1 cellular context compared by ENCODE assay signal in genomic region chr20:63706852-63707557, GRCh38.
TF ChIP-seq lines count a peak whose summit lies in the region.

No MANE protein-coding gene starts in this region.

TF ChIP-seq in HepG2, 621 proteins besides CTCF, POLR2A, EP300 and RAD21 (continued from another document and continues in another):
- TF ChIP-seq TEAD2 (CRISPR knock-in tag; IDR thresholded peaks at IDR 0.05) (no peak), ZBTB10 (CRISPR knock-in tag; IDR thresholded peaks at IDR 0.05; ENCODE audit: borderline replicate concordance) (no peak), MIER3 (CRISPR knock-in tag; IDR thresholded peaks at IDR 0.05; ENCODE audit: borderline replicate concordance) (peak; percentile 94), ZBTB37 (CRISPR knock-in tag; IDR thresholded peaks at IDR 0.05) (no peak), ZNF12 (CRISPR knock-in tag; IDR thresholded peaks at IDR 0.05) (peak; percentile 26; the same call in 1 of the 2 replicates), HHEX (CRISPR knock-in tag; IDR thresholded peaks at IDR 0.05) (no peak), DRAP1 (CRISPR knock-in tag; IDR thresholded peaks at IDR 0.05) (peak; percentile 51), SALL2 (CRISPR knock-in tag; IDR thresholded peaks at IDR 0.05) (no peak), U2AF2 (IDR thresholded peaks at IDR 0.05; ENCODE audit: low read depth, low read length) (no peak), ZNF572 (CRISPR knock-in tag; IDR thresholded peaks at IDR 0.05) (no peak), ZNF839 (CRISPR knock-in tag; IDR thresholded peaks at IDR 0.05; ENCODE audit: borderline replicate concordance) (peak; percentile 64; the same call in 1 of the 2 replicates), EZH2 (conservative IDR thresholded peaks at IDR 0.05; ENCODE audit: low read depth, low read length) (no peak), SPEN (CRISPR knock-in tag; IDR thresholded peaks at IDR 0.05; ENCODE audit: low read depth) (no peak), IRF2 (CRISPR knock-in tag; IDR thresholded peaks at IDR 0.05) (peak; percentile 85), THYN1 (CRISPR knock-in tag; IDR thresholded peaks at IDR 0.05; ENCODE audit: borderline replicate concordance, low read depth) (no peak), ZNF549 (CRISPR knock-in tag; IDR thresholded peaks at IDR 0.05) (no peak), SIX4 (CRISPR knock-in tag; IDR thresholded peaks at IDR 0.05) (0 out of 2 replicates have a peak, but pooled peaks have one; percentile 54), CENPBD1 (CRISPR knock-in tag; IDR thresholded peaks at IDR 0.05; ENCODE audit: borderline replicate concordance, low read depth) (no peak), MTF1 (CRISPR knock-in tag; IDR thresholded peaks at IDR 0.05) (no peak), PLRG1 (conservative IDR thresholded peaks at IDR 0.05) (no peak), ZFAT (CRISPR knock-in tag; conservative IDR thresholded peaks at IDR 0.05) (no peak), BCL6 (CRISPR knock-in tag; IDR thresholded peaks at IDR 0.05) (peak; percentile 8; the same call in 1 of the 2 replicates), JUND (CRISPR knock-in tag; IDR thresholded peaks at IDR 0.05) (no peak), IKZF5 (CRISPR knock-in tag; IDR thresholded peaks at IDR 0.05) (peak; percentile 54; the same call in 1 of the 2 replicates), ZNF746 (CRISPR knock-in tag; IDR thresholded peaks at IDR 0.05) (peak; percentile 58), PPARG (CRISPR knock-in tag; conservative IDR thresholded peaks at IDR 0.05) (peak; percentile 37; the same call in 1 of the 2 replicates), ZSCAN5A (CRISPR knock-in tag; IDR thresholded peaks at IDR 0.05; ENCODE audit: borderline replicate concordance) (no peak; the same call in 1 of the 2 replicates), ZNF562 (CRISPR knock-in tag; IDR thresholded peaks at IDR 0.05; ENCODE audit: borderline replicate concordance) (no peak), HNRNPH1 (optimal IDR thresholded peaks at IDR 0.05; ENCODE audit: low read depth, low read length) (no peak), TCF12 (IDR thresholded peaks at IDR 0.05) (no peak), TCF12 (CRISPR knock-in tag; IDR thresholded peaks at IDR 0.05) (no peak; the same call in 1 of the 2 replicates), ZSCAN30 (CRISPR knock-in tag; IDR thresholded peaks at IDR 0.05) (no peak), SP4 (CRISPR knock-in tag; IDR thresholded peaks at IDR 0.05) (peak; percentile 75; the same call in 1 of the 2 replicates), HIVEP1 (CRISPR knock-in tag; IDR thresholded peaks at IDR 0.05) (peak; percentile 36; the same call in 1 of the 2 replicates), ARID4A (CRISPR knock-in tag; IDR thresholded peaks at IDR 0.05; ENCODE audit: borderline replicate concordance) (no peak; the same call in 1 of the 2 replicates)
- TF ChIP-seq, protein P1, sequence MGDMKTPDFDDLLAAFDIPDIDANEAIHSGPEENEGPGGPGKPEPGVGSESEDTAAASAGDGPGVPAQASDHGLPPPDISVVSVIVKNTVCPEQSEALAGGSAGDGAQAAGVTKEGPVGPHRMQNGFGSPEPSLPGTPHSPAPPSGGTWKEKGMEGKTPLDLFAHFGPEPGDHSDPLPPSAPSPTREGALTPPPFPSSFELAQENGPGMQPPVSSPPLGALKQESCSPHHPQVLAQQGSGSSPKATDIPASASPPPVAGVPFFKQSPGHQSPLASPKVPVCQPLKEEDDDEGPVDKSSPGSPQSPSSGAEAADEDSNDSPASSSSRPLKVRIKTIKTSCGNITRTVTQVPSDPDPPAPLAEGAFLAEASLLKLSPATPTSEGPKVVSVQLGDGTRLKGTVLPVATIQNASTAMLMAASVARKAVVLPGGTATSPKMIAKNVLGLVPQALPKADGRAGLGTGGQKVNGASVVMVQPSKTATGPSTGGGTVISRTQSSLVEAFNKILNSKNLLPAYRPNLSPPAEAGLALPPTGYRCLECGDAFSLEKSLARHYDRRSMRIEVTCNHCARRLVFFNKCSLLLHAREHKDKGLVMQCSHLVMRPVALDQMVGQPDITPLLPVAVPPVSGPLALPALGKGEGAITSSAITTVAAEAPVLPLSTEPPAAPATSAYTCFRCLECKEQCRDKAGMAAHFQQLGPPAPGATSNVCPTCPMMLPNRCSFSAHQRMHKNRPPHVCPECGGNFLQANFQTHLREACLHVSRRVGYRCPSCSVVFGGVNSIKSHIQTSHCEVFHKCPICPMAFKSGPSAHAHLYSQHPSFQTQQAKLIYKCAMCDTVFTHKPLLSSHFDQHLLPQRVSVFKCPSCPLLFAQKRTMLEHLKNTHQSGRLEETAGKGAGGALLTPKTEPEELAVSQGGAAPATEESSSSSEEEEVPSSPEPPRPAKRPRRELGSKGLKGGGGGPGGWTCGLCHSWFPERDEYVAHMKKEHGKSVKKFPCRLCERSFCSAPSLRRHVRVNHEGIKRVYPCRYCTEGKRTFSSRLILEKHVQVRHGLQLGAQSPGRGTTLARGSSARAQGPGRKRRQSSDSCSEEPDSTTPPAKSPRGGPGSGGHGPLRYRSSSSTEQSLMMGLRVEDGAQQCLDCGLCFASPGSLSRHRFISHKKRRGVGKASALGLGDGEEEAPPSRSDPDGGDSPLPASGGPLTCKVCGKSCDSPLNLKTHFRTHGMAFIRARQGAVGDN (CRISPR knock-in tag; IDR thresholded peaks at IDR 0.05) = no peak; the same call in 1 of the 2 replicates
- TF ChIP-seq, protein P2, sequence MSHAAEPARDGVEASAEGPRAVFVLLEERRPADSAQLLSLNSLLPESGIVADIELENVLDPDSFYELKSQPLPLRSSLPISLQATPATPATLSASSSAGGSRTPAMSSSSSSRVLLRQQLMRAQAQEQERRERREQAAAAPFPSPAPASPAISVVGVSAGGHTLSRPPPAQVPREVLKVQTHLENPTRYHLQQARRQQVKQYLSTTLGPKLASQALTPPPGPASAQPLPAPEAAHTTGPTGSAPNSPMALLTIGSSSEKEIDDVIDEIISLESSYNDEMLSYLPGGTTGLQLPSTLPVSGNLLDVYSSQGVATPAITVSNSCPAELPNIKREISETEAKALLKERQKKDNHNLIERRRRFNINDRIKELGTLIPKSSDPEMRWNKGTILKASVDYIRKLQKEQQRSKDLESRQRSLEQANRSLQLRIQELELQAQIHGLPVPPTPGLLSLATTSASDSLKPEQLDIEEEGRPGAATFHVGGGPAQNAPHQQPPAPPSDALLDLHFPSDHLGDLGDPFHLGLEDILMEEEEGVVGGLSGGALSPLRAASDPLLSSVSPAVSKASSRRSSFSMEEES (CRISPR knock-in tag; IDR thresholded peaks at IDR 0.05) = no peak
- TF ChIP-seq, protein P3, sequence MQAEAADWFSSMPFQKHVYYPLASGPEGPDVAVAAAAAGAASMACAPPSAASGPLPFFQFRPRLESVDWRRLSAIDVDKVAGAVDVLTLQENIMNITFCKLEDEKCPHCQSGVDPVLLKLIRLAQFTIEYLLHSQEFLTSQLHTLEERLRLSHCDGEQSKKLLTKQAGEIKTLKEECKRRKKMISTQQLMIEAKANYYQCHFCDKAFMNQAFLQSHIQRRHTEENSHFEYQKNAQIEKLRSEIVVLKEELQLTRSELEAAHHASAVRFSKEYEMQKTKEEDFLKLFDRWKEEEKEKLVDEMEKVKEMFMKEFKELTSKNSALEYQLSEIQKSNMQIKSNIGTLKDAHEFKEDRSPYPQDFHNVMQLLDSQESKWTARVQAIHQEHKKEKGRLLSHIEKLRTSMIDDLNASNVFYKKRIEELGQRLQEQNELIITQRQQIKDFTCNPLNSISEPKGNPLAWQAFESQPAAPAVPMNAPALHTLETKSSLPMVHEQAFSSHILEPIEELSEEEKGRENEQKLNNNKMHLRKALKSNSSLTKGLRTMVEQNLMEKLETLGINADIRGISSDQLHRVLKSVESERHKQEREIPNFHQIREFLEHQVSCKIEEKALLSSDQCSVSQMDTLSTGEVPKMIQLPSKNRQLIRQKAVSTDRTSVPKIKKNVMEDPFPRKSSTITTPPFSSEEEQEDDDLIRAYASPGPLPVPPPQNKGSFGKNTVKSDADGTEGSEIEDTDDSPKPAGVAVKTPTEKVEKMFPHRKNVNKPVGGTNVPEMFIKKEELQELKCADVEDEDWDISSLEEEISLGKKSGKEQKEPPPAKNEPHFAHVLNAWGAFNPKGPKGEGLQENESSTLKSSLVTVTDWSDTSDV (CRISPR knock-in tag; IDR thresholded peaks at IDR 0.05) = peak; percentile 84
